ENCODE assay signal across 11 cellular contexts in genomic region chr15:68244235-68244634, GRCh38.
"Had no signal": no experiment of that assay in that cellular context is flagged by ENCODE, and none has a peak within 500 bp of the region (broad histone marks: within the 10 kb centered on the region; RNA-seq: fewer than 3 reads in every experiment).

No MANE protein-coding gene starts in this region.

- H3K27ac ChIP-seq: GM23248 had no signal

- H3K27ac Mint-ChIP-seq: GM23338, H9, HFFc6 had no signal

- H3K4me3 ChIP-seq: GM23248, GM23338, HAP-1 had no signal

- H3K9ac ChIP-seq: GM23248 had no signal

- H3K36me3 ChIP-seq: HAP-1 had no signal

- H3K4me2 ChIP-seq: GM23338 had no signal

- DNase-seq: GM23248, GOT3, H7, H9, HCEC 1CT, HFFc6 had no signal

- H2AFZ ChIP-seq: GM23248, GM23338 had no signal

- ATAC-seq: GM23338, HCT116 had no signal

- H3K4me1 ChIP-seq: HAP-1 had no signal

- H3K4me3 Mint-ChIP-seq: GM23338, H9, HFFc6 had no signal

- FAIRE-seq: H1, H54 had no signal
